Comparison of ENCODE assay signal across 10 cellular contexts in the genomic region with DNA sequence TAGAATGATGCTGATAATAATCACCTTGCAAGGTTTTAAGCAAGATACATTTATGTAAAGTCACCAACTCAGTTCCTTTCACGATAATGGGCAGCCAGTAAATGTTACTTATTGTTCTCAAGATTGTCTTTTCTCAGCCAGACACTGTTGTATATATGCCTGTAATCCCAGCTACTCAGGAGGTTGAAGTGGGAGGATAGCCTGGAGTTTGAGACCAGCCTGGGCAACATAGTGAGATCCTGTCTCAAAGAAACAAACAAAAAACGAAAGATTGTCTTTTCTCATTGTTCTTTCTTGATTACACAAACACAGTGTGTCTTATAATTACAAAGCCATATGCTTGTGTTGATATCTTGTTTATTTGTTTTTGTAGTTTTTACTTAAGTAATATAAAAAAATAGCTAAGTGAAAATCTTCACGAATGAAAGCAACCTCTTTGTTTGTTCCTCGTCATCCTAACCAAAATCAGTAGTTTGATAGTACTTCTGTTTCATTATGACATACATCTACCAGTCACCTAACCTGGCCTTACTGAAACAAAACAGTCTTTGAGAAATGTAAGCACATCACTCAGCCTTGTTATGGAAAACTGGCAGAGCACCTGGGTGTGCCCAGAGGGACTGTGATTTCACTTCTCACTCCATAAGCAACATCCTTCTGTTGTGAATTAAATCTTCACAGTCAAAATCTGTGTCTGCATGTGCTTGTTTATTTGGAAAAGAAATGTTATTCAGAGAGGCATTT.
DNase-seq lines count a peak whose midpoint lies in the region; ATAC-seq, FAIRE-seq and TF ChIP-seq lines count a peak whose summit lies in the region.
"Had no signal": no experiment of that assay in that cellular context is flagged by ENCODE, and none has a peak within 500 bp of the region (broad histone marks: within the 10 kb centered on the region; RNA-seq: fewer than 3 reads in every experiment).

No MANE protein-coding gene starts in this region.

- H3K9me3 ChIP-seq in H9 (ENCODE audit: control insufficient read depth, low read depth, low read length) = no peaks in the 10 kb centered on the region
- H3K9me3 ChIP-seq in small intestine (ENCODE audit: control insufficient read depth, low read depth) = no peaks in the 10 kb centered on the region

- no peaks in the 10 kb centered on the region for H3K27me3 Mint-ChIP-seq in activated CD4-positive, alpha-beta memory T cell treated with anti-CD3 and anti-CD28 coated beads for 36 hours
- no peaks in the 10 kb centered on the region for H3K27me3 Mint-ChIP-seq in activated CD4-positive, alpha-beta memory T cell treated with anti-CD3 and anti-CD28 coated beads, Interleukin-2, amount 10 ng/mL, durations not matched to agents 7 days and 5 days
- H3K27me3 Mint-ChIP-seq in H9 (ENCODE audit: low read depth) = no peaks in the 10 kb centered on the region
- no peaks in the 10 kb centered on the region for H3K27me3 Mint-ChIP-seq in progenitor cell of endocrine pancreas

- no CpG with 5 or more reads among the region's 4 CpGs for whole genome bisulfite sequencing in H9 (ENCODE audit: extremely low coverage, insufficient read length, low lambda C conversion rate)
- WGBS in small intestine, 3 donors = 72 to 86% (median 76%) methylated on average over 4 of the region's 4 CpGs

- no peak overlapping the region for H2AK5ac ChIP-seq in H9 (ENCODE audit: insufficient read length, low read length)

- H3K27ac ChIP-seq in H9 (ENCODE audit: insufficient read length, low read depth, low read length) (no peak overlapping the region), small intestine (ENCODE audit: low read depth in 1 of 2, low read length in 1 of 2) (no peak overlapping the region)

- H3K18ac ChIP-seq in H9 (ENCODE audit: insufficient read length, low read depth, low read length) = no peak overlapping the region

- no peak overlapping the region for H2BK12ac ChIP-seq in H9 (ENCODE audit: insufficient read length, low read depth, low read length)

- no peak overlapping the region for H3K9ac ChIP-seq in H9 (ENCODE audit: extremely low read depth, insufficient read length, low read length)

- no peaks in the 10 kb centered on the region for H3K9me3 Mint-ChIP-seq in activated CD4-positive, alpha-beta memory T cell treated with anti-CD3 and anti-CD28 coated beads for 36 hours
- no peaks in the 10 kb centered on the region for H3K9me3 Mint-ChIP-seq in activated CD4-positive, alpha-beta memory T cell treated with anti-CD3 and anti-CD28 coated beads, Interleukin-2, amount 10 ng/mL, durations not matched to agents 7 days and 5 days
- no peaks in the 10 kb centered on the region for H3K9me3 Mint-ChIP-seq in H9
- H3K9me3 Mint-ChIP-seq in progenitor cell of endocrine pancreas (ENCODE audit: low read depth) = peaks cover 3% of the 10 kb centered on the region

- no peak overlapping the region for H3T11ph ChIP-seq in H9 (ENCODE audit: low read length)

- FAIRE-seq in small intestine (lab: Jason Lieb, UNC) = no peak
- FAIRE-seq: HTR-8/SVneo, TTC549 had no signal

- H2BK5ac ChIP-seq in H9 (ENCODE audit: insufficient read length, low read length) = no peak overlapping the region

- no peak overlapping the region for H4K8ac ChIP-seq in H9 (replicated peaks; ENCODE audit: insufficient read length, low read depth, low read length)

- peak; percentile 12 for DNase-seq in activated CD4-positive, alpha-beta memory T cell treated with anti-CD3 and anti-CD28 coated beads for 36 hours
- no peak for DNase-seq in activated CD4-positive, alpha-beta memory T cell treated with anti-CD3 and anti-CD28 coated beads, Interleukin-2, amount 10 ng/mL, durations not matched to agents 7 days and 5 days
- DNase-seq in H9 (no peak), progenitor cell of endocrine pancreas (ENCODE audit: low spot score, unreplicated experiment) (no peak), NOMO-1 treated with DMSO at 0.1 percent for 48 hours (lab: John Stamatoyannopoulos, UW; ENCODE audit: unreplicated experiment) (no peak), small intestine (no peak)
- DNase-seq in stimulated activated naive CD8-positive, alpha-beta T cell treated with anti-CD3 and anti-CD28 coated beads, Interleukin-15, Interleukin-2, amounts not matched to agents 100 U/mL and 50 U/mL, for 24 hours = no peak

- TF ChIP-seq CTCF in H9 (conservative IDR thresholded peaks at IDR 0.05) (no peak), progenitor cell of endocrine pancreas (IDR thresholded peaks at IDR 0.05; ENCODE audit: unreplicated experiment) (no peak)

- H3K4me3 Mint-ChIP-seq in activated CD4-positive, alpha-beta memory T cell treated with anti-CD3 and anti-CD28 coated beads for 36 hours = no peak overlapping the region
- H3K4me3 Mint-ChIP-seq in activated CD4-positive, alpha-beta memory T cell treated with anti-CD3 and anti-CD28 coated beads, Interleukin-2, amount 10 ng/mL, durations not matched to agents 7 days and 5 days = no peak overlapping the region
- H3K4me3 Mint-ChIP-seq in H9 = no peak overlapping the region
- no peak overlapping the region for H3K4me3 Mint-ChIP-seq in progenitor cell of endocrine pancreas (ENCODE audit: low read depth)

- H3K56ac ChIP-seq in H9 (ENCODE audit: insufficient read length, low read depth, low read length) = no peak overlapping the region

- H4K20me1 ChIP-seq in H9 (ENCODE audit: control insufficient read depth, insufficient read depth, insufficient read length) = no peaks in the 10 kb centered on the region

- no peaks in the 10 kb centered on the region for H3K79me2 ChIP-seq in H9 (ENCODE audit: insufficient read depth, low read length)

- no peak overlapping the region for H4K5ac ChIP-seq in H9 (ENCODE audit: insufficient read length, low read depth, low read length)

- CTCF ChIA-PET in activated CD4-positive, alpha-beta memory T cell treated with anti-CD3 and anti-CD28 coated beads for 36 hours (lab: Charles Lee) = interaction anchor here (0.6 kb wide), 1 partner anchor 282 kb away, joined by 3 read pairs; no protein-coding TSS in a partner anchor
- CTCF ChIA-PET in activated CD4-positive, alpha-beta memory T cell treated with anti-CD3 and anti-CD28 coated beads, Interleukin-2, amount 10 ng/mL, durations not matched to agents 7 days and 5 days (lab: Charles Lee) = no interaction called here

- H3K4me1 ChIP-seq in H9 (ENCODE audit: insufficient read depth, low read length) (0 out of 2 replicates have a peak, but pooled peaks cover 3% of the 10 kb centered on the region), small intestine (ENCODE audit: control insufficient read depth in 2 of 2, insufficient read depth in 1 of 2, low read depth in 1 of 2, low read length in 1 of 2) (no peaks in the 10 kb centered on the region)

- ATAC-seq in HG03442 (IDR thresholded peaks at IDR 0.05; ENCODE audit: unreplicated experiment) = peak; percentile 81
- ATAC-seq in stimulated activated naive CD8-positive, alpha-beta T cell treated with anti-CD3 and anti-CD28 coated beads, Interleukin-15, Interleukin-2, amounts not matched to agents 100 U/mL and 50 U/mL, for 24 hours = no peak

- no peak overlapping the region for H3K4ac ChIP-seq in H9 (ENCODE audit: low read depth, low read length)

- H2AFZ ChIP-seq in H9 (ENCODE audit: low read length) = no peak overlapping the region

- no peaks in the 10 kb centered on the region for H3K79me1 ChIP-seq in H9 (ENCODE audit: insufficient read depth, low read depth, low read length, poor library complexity, severe bottlenecking)

- no peak overlapping the region for H3K27ac Mint-ChIP-seq in activated CD4-positive, alpha-beta memory T cell treated with anti-CD3 and anti-CD28 coated beads for 36 hours
- H3K27ac Mint-ChIP-seq in activated CD4-positive, alpha-beta memory T cell treated with anti-CD3 and anti-CD28 coated beads, Interleukin-2, amount 10 ng/mL, durations not matched to agents 7 days and 5 days = no peak overlapping the region
- peak overlapping the region in 2 of 3 experiments; percentile 49 to 66; a peak in 3 of 7 replicates for H3K27ac Mint-ChIP-seq in H9
- H3K27ac Mint-ChIP-seq in progenitor cell of endocrine pancreas = peak overlapping the region; percentile 11

- no peak overlapping the region for H2BK20ac ChIP-seq in H9 (ENCODE audit: low read depth, low read length, poor library complexity, severe bottlenecking)

- H3K4me1 Mint-ChIP-seq in activated CD4-positive, alpha-beta memory T cell treated with anti-CD3 and anti-CD28 coated beads for 36 hours (ENCODE audit: low read depth) = peaks cover 7% of the 10 kb centered on the region
- H3K4me1 Mint-ChIP-seq in activated CD4-positive, alpha-beta memory T cell treated with anti-CD3 and anti-CD28 coated beads, Interleukin-2, amount 10 ng/mL, durations not matched to agents 7 days and 5 days = peaks cover 15% of the 10 kb centered on the region
- H3K4me1 Mint-ChIP-seq in H9 (peaks cover 18 to 24% of the 10 kb centered on the region in 2 experiments), progenitor cell of endocrine pancreas (ENCODE audit: low read depth) (peaks cover 35% of the 10 kb centered on the region)

- no peak overlapping the region for H4K91ac ChIP-seq in H9 (ENCODE audit: insufficient read length, low read depth, low read length)

- H3K4me3 ChIP-seq in small intestine (ENCODE audit: low read depth in 1 of 2, low read length in 2 of 2) = no peak overlapping the region

- H3K27me3 ChIP-seq in H9 (ENCODE audit: insufficient read depth, low read length) (no peaks in the 10 kb centered on the region), small intestine (ENCODE audit: control insufficient read depth in 2 of 2, insufficient read depth in 2 of 2, low read length in 2 of 2) (no peaks in the 10 kb centered on the region)

- no peak overlapping the region for H2BK15ac ChIP-seq in H9 (ENCODE audit: low read depth, low read length)

- no peaks in the 10 kb centered on the region for H3K36me3 ChIP-seq in small intestine (ENCODE audit: control insufficient read depth in 2 of 2, insufficient read depth in 2 of 2, low read length in 2 of 2)

- no peak overlapping the region for H3K4me2 ChIP-seq in H9 (ENCODE audit: insufficient read depth, insufficient read length, low read length)

- H2BK120ac ChIP-seq in H9 (ENCODE audit: low read depth, low read length, poor library complexity, severe bottlenecking) = no peak overlapping the region

- H3K14ac ChIP-seq in H9 (ENCODE audit: insufficient read depth, low read length) = no peak overlapping the region

- POLR2A ChIA-PET in activated CD4-positive, alpha-beta memory T cell treated with anti-CD3 and anti-CD28 coated beads for 36 hours (lab: Charles Lee) = interaction anchor here (0.6 kb wide), 1 partner anchor 786 kb away, joined by 4 read pairs; no protein-coding TSS in a partner anchor
- POLR2A ChIA-PET in activated CD4-positive, alpha-beta memory T cell treated with anti-CD3 and anti-CD28 coated beads, Interleukin-2, amount 10 ng/mL, durations not matched to agents 7 days and 5 days (lab: Charles Lee) = no interaction called here

- no peaks in the 10 kb centered on the region for H3K23me2 ChIP-seq in H9 (ENCODE audit: insufficient read length, low read depth, low read length, poor library complexity, severe bottlenecking)

- peaks cover 2% of the 10 kb centered on the region for H3K36me3 Mint-ChIP-seq in activated CD4-positive, alpha-beta memory T cell treated with anti-CD3 and anti-CD28 coated beads for 36 hours
- H3K36me3 Mint-ChIP-seq in activated CD4-positive, alpha-beta memory T cell treated with anti-CD3 and anti-CD28 coated beads, Interleukin-2, amount 10 ng/mL, durations not matched to agents 7 days and 5 days (ENCODE audit: low read depth) = no peaks in the 10 kb centered on the region
- H3K36me3 Mint-ChIP-seq in H9 (ENCODE audit: insufficient read depth in 1 of 3, low read depth in 3 of 3) (no peaks in the 10 kb centered on the region), progenitor cell of endocrine pancreas (ENCODE audit: insufficient read depth) (no peaks in the 10 kb centered on the region)

- H3K23ac ChIP-seq in H9 (ENCODE audit: insufficient read length, low read depth, low read length) = no peak overlapping the region

- intact Hi-C loops in activated CD4-positive, alpha-beta memory T cell treated with anti-CD3 and anti-CD28 coated beads for 36 hours (cut with micrococcal nuclease) = no loop called here

Comparison
In these comparisons a context has a peak if more than half of its experiments do, and no peak if none do; other contexts are left out.
1. H3K27ac Mint-ChIP-seq: peak in H9 (2 of 3) and progenitor cell of endocrine pancreas (single experiment); none in activated CD4-positive, alpha-beta memory T cell treated with anti-CD3 and anti-CD28 coated beads for 36 hours (single experiment) and activated CD4-positive, alpha-beta memory T cell treated with anti-CD3 and anti-CD28 coated beads, Interleukin-2, amount 10 ng/mL, durations not matched to agents 7 days and 5 days (single experiment).